Comparison of ENCODE assay signal across 1 cellular context in genomic region chr11:66332371-66333219, GRCh38.
TF ChIP-seq lines count a peak whose summit lies in the region.

No MANE protein-coding gene starts in this region.

TF ChIP-seq in K562, 482 proteins besides CTCF, POLR2A, EP300 and RAD21 (continues in another document):
- TF ChIP-seq RNF2 (IDR thresholded peaks at IDR 0.05) (no peak), SNAPC5 (CRISPR knock-in tag; IDR thresholded peaks at IDR 0.05) (no peak), PML (IDR thresholded peaks at IDR 0.05; ENCODE audit: low read length) (no peak), PBX2 (CRISPR knock-in tag; IDR thresholded peaks at IDR 0.05; ENCODE audit: low read depth) (no peak), PBX2 (tag; conservative IDR thresholded peaks at IDR 0.05; ENCODE audit: low read depth) (no peak), RBM25 (IDR thresholded peaks at IDR 0.05; ENCODE audit: low read depth, low read length, severe bottlenecking) (peak; percentile 74), ZNF79 (CRISPR knock-in tag; IDR thresholded peaks at IDR 0.05; ENCODE audit: low read depth) (no peak), MLLT1 (IDR thresholded peaks at IDR 0.05) (no peak), SMARCE1 (IDR thresholded peaks at IDR 0.05) (no peak), LARP7 (IDR thresholded peaks at IDR 0.05) (no peak), MCM2 (IDR thresholded peaks at IDR 0.05; ENCODE audit: low read depth) (no peak), SETDB1 (IDR thresholded peaks at IDR 0.05; ENCODE audit: low read length) (no peak), CHD7 (IDR thresholded peaks at IDR 0.05; ENCODE audit: low read depth, low read length) (no peak), CXXC5 (CRISPR knock-in tag; IDR thresholded peaks at IDR 0.05) (no peak), BCOR (IDR thresholded peaks at IDR 0.05) (peak; percentile 74), ZNF121 (CRISPR knock-in tag; conservative IDR thresholded peaks at IDR 0.05) (peak; percentile 49), YBX1 (IDR thresholded peaks at IDR 0.05) (no peak), OTX1 (CRISPR knock-in tag; IDR thresholded peaks at IDR 0.05) (no peak), SIN3B (IDR thresholded peaks at IDR 0.05; ENCODE audit: low read depth) (no peak), ZNF586 (CRISPR knock-in tag; conservative IDR thresholded peaks at IDR 0.05) (no peak), GTF2B (IDR thresholded peaks at IDR 0.05; ENCODE audit: extremely low read depth, insufficient read length) (no peak), ZNF316 (IDR thresholded peaks at IDR 0.05) (no peak), SREBF1 (IDR thresholded peaks at IDR 0.05; ENCODE audit: borderline replicate concordance, low read depth, low read length) (no peak), LEF1 (IDR thresholded peaks at IDR 0.05) (no peak), PKNOX1 (IDR thresholded peaks at IDR 0.05) (no peak), ZNF146 (CRISPR knock-in tag; IDR thresholded peaks at IDR 0.05; ENCODE audit: unreplicated experiment) (no peak), ZNF449 (CRISPR knock-in tag; IDR thresholded peaks at IDR 0.05) (no peak), ID3 (CRISPR knock-in tag; IDR thresholded peaks at IDR 0.05) (no peak), ID3 (tag; IDR thresholded peaks at IDR 0.05) (no peak), SMARCA5 (IDR thresholded peaks at IDR 0.05) (peak; percentile 33; the same call in 1 of the 2 replicates), FOXO4 (CRISPR knock-in tag; IDR thresholded peaks at IDR 0.05) (no peak), RCOR1 (IDR thresholded peaks at IDR 0.05; ENCODE audit: borderline replicate concordance in 1 of 2, low read depth in 2 of 2, low read length in 2 of 2) (peak in 1 of 2 experiments; percentile 17; a peak in 1 of 4 replicates)
